10 cellular contexts compared by ENCODE assay signal in genomic region chr2:67503066-67503795, GRCh38.
DNase-seq lines count a peak whose midpoint lies in the region; ATAC-seq, FAIRE-seq and TF ChIP-seq lines count a peak whose summit lies in the region.
"Had no signal": no experiment of that assay in that cellular context is flagged by ENCODE, and none has a peak within 500 bp of the region (broad histone marks: within the 10 kb centered on the region; RNA-seq: fewer than 3 reads in every experiment).

No MANE protein-coding gene starts in this region.

- H2AFZ ChIP-seq in mammary epithelial cell (ENCODE audit: low read depth, low read length) = peak overlapping the region; percentile 72
- H2AFZ ChIP-seq: neural progenitor cell had no signal

- H4K20me1 ChIP-seq in mammary epithelial cell (ENCODE audit: insufficient read depth, low read length) = no peaks in the 10 kb centered on the region

- no peaks in the 10 kb centered on the region for H3K27me3 ChIP-seq in mammary epithelial cell (ENCODE audit: insufficient read depth, low read length)
- H3K27me3 ChIP-seq: neural progenitor cell had no signal

- H3K36me3 ChIP-seq in mammary epithelial cell (ENCODE audit: insufficient read depth, low read length) = no peaks in the 10 kb centered on the region
- no peaks in the 10 kb centered on the region for H3K36me3 ChIP-seq in mucosa of descending colon (ENCODE audit: low read depth)
- H3K36me3 ChIP-seq: neural progenitor cell had no signal

- dilution Hi-C loops in mammary epithelial cell (cut with HindIII; ENCODE audit: low sequenced_read_pairs) = no loop called here

- CTCF ChIA-PET in A549 (lab: Yijun Ruan, JAX) (interaction anchor here (1.2 kb wide), 1 partner anchor 26 kb away, joined by 3 read pairs; no protein-coding TSS in a partner anchor), mammary epithelial cell (lab: Charles Lee; ENCODE audit: low non-redundant PET) (interaction anchor here (0.6 kb wide), 1 partner anchor 33 kb away, joined by 4 read pairs; no protein-coding TSS in a partner anchor)

- no peak for TF ChIP-seq CTCF in A549 (IDR thresholded peaks at IDR 0.05)
- no peak for TF ChIP-seq CTCF in mammary epithelial cell (conservative IDR thresholded peaks at IDR 0.05 in 1 of 2, IDR thresholded peaks at IDR 0.05 in 1 of 2; ENCODE audit: extremely low read depth in 1 of 2, insufficient read depth in 1 of 2, low read depth in 1 of 2, low read length in 2 of 2)
- TF ChIP-seq CTCF in GM13976 (IDR thresholded peaks at IDR 0.05; ENCODE audit: borderline replicate concordance, control extremely low read depth, extremely low read depth, insufficient read depth, missing control alignments) = no peak
- no peak for TF ChIP-seq CTCF in mucosa of descending colon (IDR thresholded peaks at IDR 0.05)

- FAIRE-seq in A549 (lab: Jason Lieb, UNC) = no peak

- ATAC-seq in A549 (peak in 1 of 2 experiments; percentile 66; a peak in 3 of 6 replicates), HG02970 (IDR thresholded peaks at IDR 0.05; ENCODE audit: low FRiP score, unreplicated experiment) (no peak), mucosa of descending colon (no peak)
- ATAC-seq: left cardiac atrium had no signal

- H3K4me3 ChIP-seq in A549 = no peak overlapping the region
- H3K4me3 ChIP-seq in mammary epithelial cell (replicated peaks in 1 of 3; ENCODE audit: insufficient read depth in 1 of 3, low read depth in 2 of 3, low read length in 3 of 3) = no peak overlapping the region
- H3K4me3 ChIP-seq in mucosa of descending colon = no peak overlapping the region
- H3K4me3 ChIP-seq: neural progenitor cell had no signal

- TSS peak; percentile 92 for BruUV-seq in mammary epithelial cell (replicated peaks; lab: Mats Ljungman, UMichigan)

- intact Hi-C loops in mammary epithelial cell (cut with micrococcal nuclease) = no loop called here
- intact Hi-C loops in mucosa of descending colon (cut with DNase I, micrococcal nuclease) = no loop called here

- POLR2A ChIA-PET in A549 (lab: Yijun Ruan, JAX) = no interaction called here

- in situ Hi-C loops in mammary epithelial cell (cut with MboI; ENCODE audit: low sequenced_read_pairs in 2 of 2) (no loop called here), GM13976 (cut with MboI; ENCODE audit: low sequenced_read_pairs, unreplicated experiment) (no loop called here)

- TF ChIP-seq EP300 in A549 (IDR thresholded peaks at IDR 0.05) = no peak

- 0 out of 6 replicates have a peak overlapping the region, but pooled peaks of 1 of the 2 experiments have one; percentile 5 for H3K27ac ChIP-seq in A549
- peak overlapping the region; percentile 54 for H3K27ac ChIP-seq in mammary epithelial cell (ENCODE audit: insufficient read depth, low read depth, low read length)
- H3K27ac ChIP-seq: neural progenitor cell had no signal

- no peak for TF ChIP-seq POLR2A in A549 (IDR thresholded peaks at IDR 0.05; ENCODE audit: low read length)

- no peak overlapping the region for H3K9ac ChIP-seq in mammary epithelial cell (ENCODE audit: insufficient read depth, low read length)
- H3K9ac ChIP-seq: neural progenitor cell had no signal

- 50% methylated on average over 4 of the region's 4 CpGs for WGBS in A549 (ENCODE audit: missing lambda C conversion rate)
- WGBS in mammary epithelial cell (ENCODE audit: low coverage, missing lambda C conversion rate) = 68% methylated on average over 4 of the region's 4 CpGs

- H3K4me1 ChIP-seq in A549 (peaks cover 10% of the 10 kb centered on the region; the same call in 2 of the 3 replicates), mammary epithelial cell (ENCODE audit: insufficient read depth, low read length) (peaks cover 17% of the 10 kb centered on the region), mucosa of descending colon (ENCODE audit: low read depth) (no peaks in the 10 kb centered on the region)
- H3K4me1 ChIP-seq: neural progenitor cell had no signal

- H3K79me2 ChIP-seq in mammary epithelial cell (ENCODE audit: insufficient read depth, low read length) = no peaks in the 10 kb centered on the region

- H3K9me3 ChIP-seq in A549 = no peaks in the 10 kb centered on the region
- no peaks in the 10 kb centered on the region for H3K9me3 ChIP-seq in mammary epithelial cell (replicated peaks; ENCODE audit: insufficient read depth, low read length)
- no peaks in the 10 kb centered on the region for H3K9me3 ChIP-seq in mucosa of descending colon

- DNase-seq in A549 (ENCODE audit: low read depth in 1 of 2, low spot score in 1 of 2) = peak in 1 of 2 experiments; percentile 32
- DNase-seq in HPDE6-E6E7 (ENCODE audit: extremely low spot score) = peak; percentile 10
- DNase-seq in mammary epithelial cell = peak; percentile 66
- DNase-seq in kidney tubule cell (ENCODE audit: low spot score) = peak; percentile 91
- no peak for DNase-seq in GM13976 (ENCODE audit: low spot score)
- DNase-seq in mucosa of descending colon = no peak
- no peak for DNase-seq in C1 segment of cervical spinal cord (lab: John Stamatoyannopoulos, UW)
- DNase-seq: left cardiac atrium had no signal

- TF ChIP-seq RAD21 in A549 (conservative IDR thresholded peaks at IDR 0.05 in 1 of 2, IDR thresholded peaks at IDR 0.05 in 1 of 2) = no peak

- peak overlapping the region; percentile 6; the same call in 1 of the 3 replicates for H3K4me2 ChIP-seq in A549
- H3K4me2 ChIP-seq in mammary epithelial cell (ENCODE audit: insufficient read depth, low read depth, low read length) = no peak overlapping the region
- H3K4me2 ChIP-seq: neural progenitor cell had no signal

TF ChIP-seq in A549, 52 proteins besides CTCF, POLR2A, EP300 and RAD21:
- TF ChIP-seq CEBPB (IDR thresholded peaks at IDR 0.05) = peak in 1 of 2 experiments; percentile 29; a peak in 1 of 4 replicates
- TF ChIP-seq MAX (IDR thresholded peaks at IDR 0.05) = no peak
TF ChIP-seq in A549: peak in this region for 1.

Comparison
In these comparisons a context has a peak if more than half of its experiments do, and no peak if none do; other contexts are left out.
1. DNase-seq: peak in HPDE6-E6E7 (single experiment), mammary epithelial cell (single experiment) and kidney tubule cell (single experiment); none in GM13976 (single experiment), mucosa of descending colon (0 of 3) and C1 segment of cervical spinal cord (0 of 14).